Comparison of ENCODE assay signal across 26 cellular contexts in the genomic region with DNA sequence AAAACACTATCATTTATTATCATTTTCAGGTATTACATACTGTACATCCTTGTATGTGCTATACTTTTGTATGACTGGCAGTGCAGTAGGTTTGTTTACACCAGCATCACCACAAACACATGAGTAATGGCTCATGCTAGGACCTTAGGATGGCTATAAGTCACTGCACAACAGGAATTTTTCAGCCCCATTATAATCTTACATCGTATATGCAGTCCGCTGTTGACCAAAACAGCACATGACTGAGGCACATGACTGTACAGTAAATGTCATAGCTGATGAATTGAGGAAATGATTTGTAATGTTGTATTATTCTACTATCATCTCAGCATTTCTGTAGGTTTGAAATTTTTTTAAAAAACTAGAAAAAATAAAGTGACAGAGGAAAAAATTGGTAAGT. TPM values are rescaled to one million over a fixed set of nuclear protein-coding genes. Genes with fewer than 3 reads are reported as not detected.
DNase-seq lines count a peak whose midpoint lies in the region; ATAC-seq, FAIRE-seq and TF ChIP-seq lines count a peak whose summit lies in the region.
"Had no signal": no experiment of that assay in that cellular context is flagged by ENCODE, and none has a peak within 500 bp of the region (broad histone marks: within the 10 kb centered on the region; RNA-seq: fewer than 3 reads in every experiment).

No MANE protein-coding gene starts in this region.

- no peak overlapping the region for H2AFZ ChIP-seq in K562 (ENCODE audit: low read depth, low read length)

- POLR2A ChIA-PET in K562 (lab: Yijun Ruan, JAX): interaction anchor here (1.5 to 2.6 kb wide), 2 partner anchors 8 to 11 kb away, joined by 4 to 8 read pairs; no protein-coding TSS in a partner anchor

- no peaks in the 10 kb centered on the region for H3K4me1 ChIP-seq in K562 (replicated peaks in 1 of 2; ENCODE audit: control insufficient read depth in 2 of 2, insufficient read depth in 2 of 2, low read length in 2 of 2)
- H3K4me1 ChIP-seq: colonic mucosa, Peyer's patch had no signal

- H3K9me1 ChIP-seq in K562 (ENCODE audit: control insufficient read depth, insufficient read depth, low read length): no peaks in the 10 kb centered on the region

- H3K4me2 ChIP-seq in K562 (ENCODE audit: insufficient read depth, low read length): no peak overlapping the region

- intact Hi-C loops in K562 (cut with micrococcal nuclease): loop anchor here (5.0 kb wide), 2 partner anchors 67 to 487 kb away; partner anchors contain the start of gene CYREN

- TF ChIP-seq RAD21 in Ishikawa (IDR thresholded peaks at IDR 0.05; ENCODE audit: low read depth): no peak
- TF ChIP-seq RAD21 in K562 (CRISPR knock-in tag; conservative IDR thresholded peaks at IDR 0.05 in 1 of 2, IDR thresholded peaks at IDR 0.05 in 1 of 2): no peak

- CTCF ChIA-PET in K562 (lab: Yijun Ruan, JAX; ENCODE audit: low intra/inter-chr PET ratio): no interaction called here

- peaks cover 16 to 21% of the 10 kb centered on the region in 2 experiments for H3K27me3 ChIP-seq in K562 (ENCODE audit: control insufficient read depth in 2 of 2, insufficient read depth in 2 of 2, low read length in 2 of 2)
- H3K27me3 ChIP-seq: colonic mucosa, esophagus muscularis mucosa, Peyer's patch, right atrium auricular region, spleen had no signal

- H3K9me3 ChIP-seq in K562 (replicated peaks; ENCODE audit: control insufficient read depth, insufficient read depth, low read depth, low read length): no peaks in the 10 kb centered on the region
- H3K9me3 ChIP-seq: colonic mucosa, esophagus muscularis mucosa, Peyer's patch, right atrium auricular region, spleen had no signal

- no peaks in the 10 kb centered on the region; the same call in 2 of the 3 replicates for H3K36me3 ChIP-seq in K562 (ENCODE audit: control insufficient read depth, insufficient read depth, low read length)

- no peak overlapping the region for H3K27ac ChIP-seq in K562 (ENCODE audit: extremely low read depth, low read depth, low read length)
- H3K27ac ChIP-seq: colonic mucosa, esophagus muscularis mucosa, Peyer's patch, right atrium auricular region, spleen had no signal

- no peaks in the 10 kb centered on the region for H3K79me2 ChIP-seq in K562 (ENCODE audit: control insufficient read depth, insufficient read depth, low read length)

- ATAC-seq in K562 (no peak), HG03175 (IDR thresholded peaks at IDR 0.05; ENCODE audit: unreplicated experiment) (no peak)
- ATAC-seq: activated CD4-positive, CD25-positive, alpha-beta regulatory T cell treated with anti-CD3 and anti-CD28 coated beads, Interleukin-2, amount 50 U/mL, for 24 hours; CD8-positive, alpha-beta T cell; effector memory CD8-positive, alpha-beta T cell; natural killer cell had no signal

- no TSS peak for BruUV-seq in K562 (replicated peaks; lab: Mats Ljungman, UMichigan)

- H4K20me1 ChIP-seq in K562 (replicated peaks; ENCODE audit: control insufficient read depth, insufficient read depth, low read length): no peaks in the 10 kb centered on the region

- peak; percentile 18 for DNase-seq in CD1c-positive myeloid dendritic cell (ENCODE audit: extremely low spot score)
- no peak for DNase-seq in K562 (ENCODE audit: extremely low read depth in 1 of 4, low spot score in 3 of 4)
- DNase-seq in kidney glomerular epithelial cell (lab: John Stamatoyannopoulos, UW): peak; percentile 13
- DNase-seq in iPS-NIHi7 (ENCODE audit: extremely low spot score): no peak
- DNase-seq in midbrain (lab: John Stamatoyannopoulos, UW): no peak
- no peak for DNase-seq in NCI-H2196 (lab: John Stamatoyannopoulos, UW; ENCODE audit: unreplicated experiment)
- DNase-seq: activated CD4-positive, alpha-beta T cell treated with anti-CD3 and anti-CD28 coated beads, Interleukin-2, amount 50 U/mL, for 48 hours; activated naive CD4-positive, alpha-beta T cell treated with anti-CD3 and anti-CD28 coated beads, Interleukin-2, amount 50 U/mL, for 16 hours; CD8-positive, alpha-beta T cell; colonic mucosa; effector memory CD8-positive, alpha-beta T cell; hypothalamus; natural killer cell; NCI-H1092; NCI-H187; NCI-H2171; NCI-H524 treated with DMSO at 0.1 percent for 48 hours; Peyer's patch; spleen; stimulated activated CD4-positive, alpha-beta T cell treated with anti-CD3 and anti-CD28 coated beads, Interleukin-2, amount 100 ng/mL, for 48 hours had no signal

- WGBS in K562 (ENCODE audit: insufficient coverage, low coverage, missing lambda C conversion rate): 11% methylated on average over 2 of the region's 2 CpGs

- TF ChIP-seq EP300 in Ishikawa (IDR thresholded peaks at IDR 0.05; ENCODE audit: borderline replicate concordance): no peak
- no peak for TF ChIP-seq EP300 in K562 (IDR thresholded peaks at IDR 0.05; ENCODE audit: low read length)

- no peak overlapping the region for H3K4me3 ChIP-seq in K562
- H3K4me3 ChIP-seq: colonic mucosa, esophagus muscularis mucosa, Peyer's patch, right atrium auricular region, spleen had no signal

- no peak for TF ChIP-seq POLR2A in K562 (conservative IDR thresholded peaks at IDR 0.05)

- in situ Hi-C loops in K562 (cut with MboI): no loop called here

- no peak overlapping the region for H3K9ac ChIP-seq in K562 (ENCODE audit: insufficient read depth in 1 of 2, low read depth in 2 of 2, low read length in 2 of 2)

- no peak for TF ChIP-seq CTCF in K562 (IDR thresholded peaks at IDR 0.05 in 2 of 3, conservative IDR thresholded peaks at IDR 0.05 in 1 of 3; ENCODE audit: insufficient read depth in 2 of 3, low read depth in 1 of 3, low read length in 3 of 3)

- no peak for FAIRE-seq in K562 (lab: Jason Lieb, UNC)
- FAIRE-seq: A204.1 had no signal

TF ChIP-seq in Ishikawa, 13 proteins besides CTCF, POLR2A, EP300 and RAD21:
- TF ChIP-seq TEAD4 (IDR thresholded peaks at IDR 0.05) (0 out of 2 replicates have a peak, but pooled peaks have one; percentile 18), USF1 (IDR thresholded peaks at IDR 0.05) (peak; percentile 79), FOXM1 (IDR thresholded peaks at IDR 0.05; ENCODE audit: borderline replicate concordance, low read depth) (no peak), EGR1 (IDR thresholded peaks at IDR 0.05) (no peak), TAF1 (IDR thresholded peaks at IDR 0.05; ENCODE audit: low read depth) (no peak)
TF ChIP-seq in Ishikawa: peak in this region for 2.

TF ChIP-seq in K562, 482 proteins besides CTCF, POLR2A, EP300 and RAD21 (continues in another document):
- TF ChIP-seq, protein P1, sequence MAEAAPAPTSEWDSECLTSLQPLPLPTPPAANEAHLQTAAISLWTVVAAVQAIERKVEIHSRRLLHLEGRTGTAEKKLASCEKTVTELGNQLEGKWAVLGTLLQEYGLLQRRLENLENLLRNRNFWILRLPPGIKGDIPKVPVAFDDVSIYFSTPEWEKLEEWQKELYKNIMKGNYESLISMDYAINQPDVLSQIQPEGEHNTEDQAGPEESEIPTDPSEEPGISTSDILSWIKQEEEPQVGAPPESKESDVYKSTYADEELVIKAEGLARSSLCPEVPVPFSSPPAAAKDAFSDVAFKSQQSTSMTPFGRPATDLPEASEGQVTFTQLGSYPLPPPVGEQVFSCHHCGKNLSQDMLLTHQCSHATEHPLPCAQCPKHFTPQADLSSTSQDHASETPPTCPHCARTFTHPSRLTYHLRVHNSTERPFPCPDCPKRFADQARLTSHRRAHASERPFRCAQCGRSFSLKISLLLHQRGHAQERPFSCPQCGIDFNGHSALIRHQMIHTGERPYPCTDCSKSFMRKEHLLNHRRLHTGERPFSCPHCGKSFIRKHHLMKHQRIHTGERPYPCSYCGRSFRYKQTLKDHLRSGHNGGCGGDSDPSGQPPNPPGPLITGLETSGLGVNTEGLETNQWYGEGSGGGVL (CRISPR knock-in tag; IDR thresholded peaks at IDR 0.05): no peak
- no peak for TF ChIP-seq E2F8 (IDR thresholded peaks at IDR 0.05; ENCODE audit: low read depth, partially characterized antibody)

RNA-seq across cellular contexts. Expression of gene BPGM, which starts 38.6 kb away (rescaled TPM):
- total RNA-seq in K562 (2011; cell fraction: chromatin; rRNA removed; ENCODE audit: low replicate concordance): 11.3 and 14.7 TPM in 2 replicates
- total RNA-seq in K562 (2011; cell fraction: nucleolus; rRNA removed): 5.7 and 7.1 TPM in 2 replicates
- 7.7 and 8.3 TPM in 2 replicates for total RNA-seq in K562 (2011; cell fraction: nucleoplasm; rRNA removed)
- total RNA-seq in K562 (2014; rRNA removed) (16.2 and 17.1 TPM in 2 replicates), K562 (2014; rRNA removed; fragmentation: Illumina TruSeq; extraction: Trizol) (21.2 and 22.3 TPM in 2 replicates), K562 (2015; rRNA removed; fragmentation: Illumina TruSeq; extraction: Trizol) (16.3 and 17.7 TPM in 2 replicates), K562 (2021) (14.1 and 15.7 TPM in 2 replicates)
- polyA plus RNA-seq in K562 (2011; rRNA removed) (18.0 and 24.1 TPM in 2 replicates), K562 (2014; fragmentation: Illumina TruSeq; extraction: Trizol) (23.3 and 25.3 TPM in 2 replicates), K562 (2014; fragmentation: Nextera tagmentation; extraction: Ambion mirVana) (10 to 100 TPM; 33.0 to 46.1 TPM), K562 (2014; rRNA removed) (17.0 and 20.3 TPM in 2 replicates)
- 6.4 and 13.1 TPM in 2 replicates for polyA plus RNA-seq in K562 (2011; cell fraction: cytosol; rRNA removed)
- polyA plus RNA-seq in K562 (2011; cell fraction: nucleus; rRNA removed): 3.6 and 6.0 TPM in 2 replicates
- 12.3 and 13.9 TPM in 2 replicates for polyA plus RNA-seq in K562 (2012)
- 18.3 and 19.4 TPM in 2 replicates for polyA minus RNA-seq in K562 (2011; rRNA and poly(A)+ RNA removed)
- 3.6 and 6.2 TPM in 2 replicates for polyA minus RNA-seq in K562 (2011; cell fraction: cytosol; rRNA and poly(A)+ RNA removed)
- polyA minus RNA-seq in K562 (2011; cell fraction: nucleus; rRNA and poly(A)+ RNA removed): 4.3 and 6.8 TPM in 2 replicates

Comparison
In these comparisons a context has a peak if more than half of its experiments do, and no peak if none do; other contexts are left out.
1. DNase-seq: peak in CD1c-positive myeloid dendritic cell (single experiment) and kidney glomerular epithelial cell (single experiment); none in K562 (0 of 4), iPS-NIHi7 (single experiment), midbrain (single experiment) and NCI-H2196 (single experiment).